13 cellular contexts compared by ENCODE assay signal in genomic region chr6:23272536-23272935, GRCh38.
DNase-seq lines count a peak whose midpoint lies in the region; FAIRE-seq and TF ChIP-seq lines count a peak whose summit lies in the region.
"Had no signal": no experiment of that assay in that cellular context is flagged by ENCODE, and none has a peak within 500 bp of the region (broad histone marks: within the 10 kb centered on the region; RNA-seq: fewer than 3 reads in every experiment).

No MANE protein-coding gene starts in this region.

- FAIRE-seq in bronchial epithelial cell (lab: Jason Lieb, UNC), result no peak

- in situ Hi-C loops in SK-MEL-5 (cut with HindIII; ENCODE audit: low pct_unique_long_range_greater_than_20kb, low sequenced_read_pairs), result no loop called here

- H3K9me2 ChIP-seq in neural cell (ENCODE audit: insufficient read depth, low read length), result no peaks in the 10 kb centered on the region

- H2AFZ ChIP-seq in neural cell (ENCODE audit: low read depth, low read length), result no peak overlapping the region
- H2AFZ ChIP-seq: GM23338 had no signal

- DNase-seq in GM12865 (ENCODE audit: low read depth), result peak; percentile 1
- peak; percentile 28 for DNase-seq in SK-MEL-5 (ENCODE audit: low read depth, low spot score)
- peak; percentile 18 for DNase-seq in bronchial epithelial cell (ENCODE audit: low read depth)
- no peak for DNase-seq in activated T-cell treated with anti-CD3 and anti-CD28 coated beads, Interleukin-2, amount 50 U/mL, for 48 hours
- no peak for DNase-seq in middle frontal gyrus (ENCODE audit: extremely low spot score, low spot score)
- DNase-seq in activated naive CD4-positive, alpha-beta T cell (lab: John Stamatoyannopoulos, UW), result no peak
- DNase-seq: ACHN; CD4-positive, CD25-positive, alpha-beta regulatory T cell; DMS79; H7 had no signal

- H3K9ac ChIP-seq in neural cell (ENCODE audit: low read length), result no peak overlapping the region
- H3K9ac ChIP-seq: BLaER1 treated with 17β-estradiol and CSF1 and Interleukin-3, amounts not matched to agents 10 nM and 100 nM had no signal

- H3K4me3 ChIP-seq in GM12865 (ENCODE audit: low read depth, low read length) (no peak overlapping the region), bronchial epithelial cell (ENCODE audit: low read depth, low read length) (no peak overlapping the region), neural cell (ENCODE audit: low read length) (no peak overlapping the region)
- H3K4me3 ChIP-seq: BLaER1 treated with 17β-estradiol and CSF1 and Interleukin-3, amounts not matched to agents 10 nM and 100 nM; GM23338 had no signal

- TF ChIP-seq CTCF in GM12865 (IDR thresholded peaks at IDR 0.05; ENCODE audit: insufficient read depth, low read depth, low read length, missing control alignments), result no peak
- TF ChIP-seq CTCF in bronchial epithelial cell (IDR thresholded peaks at IDR 0.05; ENCODE audit: insufficient read depth, low read length, severe bottlenecking), result no peak
- TF ChIP-seq CTCF in neural cell (IDR thresholded peaks at IDR 0.05; ENCODE audit: poor library complexity, severe bottlenecking), result no peak

- H3K36me3 ChIP-seq in bronchial epithelial cell (ENCODE audit: control insufficient read depth, insufficient read depth, low read length) (no peaks in the 10 kb centered on the region), neural cell (ENCODE audit: insufficient read depth, low read length) (no peaks in the 10 kb centered on the region)
- H3K36me3 ChIP-seq: BLaER1 treated with 17β-estradiol and CSF1 and Interleukin-3, amounts not matched to agents 10 nM and 100 nM had no signal

- no peaks in the 10 kb centered on the region for H4K20me1 ChIP-seq in neural cell (ENCODE audit: insufficient read depth)
- H4K20me1 ChIP-seq: BLaER1 treated with 17β-estradiol and CSF1 and Interleukin-3, amounts not matched to agents 10 nM and 100 nM had no signal

- no peaks in the 10 kb centered on the region for H3F3A ChIP-seq in neural cell (ENCODE audit: insufficient read depth, low read length, poor library complexity, severe bottlenecking)

- TF ChIP-seq EP300 in neural cell (conservative IDR thresholded peaks at IDR 0.05; ENCODE audit: poor library complexity, severe bottlenecking), result peak; percentile 61

- H3K27me3 ChIP-seq in bronchial epithelial cell (ENCODE audit: control insufficient read depth, insufficient read depth, low read length) (no peaks in the 10 kb centered on the region), neural cell (ENCODE audit: insufficient read depth, low read depth, low read length) (no peaks in the 10 kb centered on the region)
- H3K27me3 ChIP-seq: BLaER1 treated with 17β-estradiol and CSF1 and Interleukin-3, amounts not matched to agents 10 nM and 100 nM had no signal

- no peak overlapping the region for H3K4me2 ChIP-seq in neural cell (ENCODE audit: low read length)
- H3K4me2 ChIP-seq: BLaER1 treated with 17β-estradiol and CSF1 and Interleukin-3, amounts not matched to agents 10 nM and 100 nM; GM23338 had no signal

- TF ChIP-seq RAD21 in neural cell (conservative IDR thresholded peaks at IDR 0.05), result no peak

- no peaks in the 10 kb centered on the region for H3K9me3 ChIP-seq in neural cell (ENCODE audit: low read length)
- H3K9me3 ChIP-seq: BLaER1 treated with 17β-estradiol and CSF1 and Interleukin-3, amounts not matched to agents 10 nM and 100 nM had no signal

- no peaks in the 10 kb centered on the region for H3K79me2 ChIP-seq in neural cell (replicated peaks; ENCODE audit: insufficient read depth, low read length)

- no peak overlapping the region for H3K27ac ChIP-seq in neural cell (ENCODE audit: low read length)
- H3K27ac ChIP-seq: BLaER1 treated with 17β-estradiol and CSF1 and Interleukin-3, amounts not matched to agents 10 nM and 100 nM had no signal

TF ChIP-seq in neural cell, 6 proteins besides CTCF, POLR2A, EP300 and RAD21:
- TF ChIP-seq MXI1 (conservative IDR thresholded peaks at IDR 0.05; ENCODE audit: poor library complexity, severe bottlenecking) (no peak), POLR2AphosphoS5 (IDR thresholded peaks at IDR 0.05) (peak; percentile 53)

Comparison
In these comparisons a context has a peak if more than half of its experiments do, and no peak if none do; other contexts are left out.
1. DNase-seq: peak in GM12865 (single experiment), SK-MEL-5 (single experiment) and bronchial epithelial cell (single experiment); none in activated T-cell treated with anti-CD3 and anti-CD28 coated beads, Interleukin-2, amount 50 U/mL, for 48 hours (0 of 2), middle frontal gyrus (single experiment) and activated naive CD4-positive, alpha-beta T cell (0 of 4).